8 cellular contexts compared by ENCODE assay signal in genomic region chr2:230658877-230659652, GRCh38. TPM values are rescaled to one million over a fixed set of nuclear protein-coding genes. Genes with fewer than 3 reads are reported as not detected.
DNase-seq lines count a peak whose midpoint lies in the region; ATAC-seq and TF ChIP-seq lines count a peak whose summit lies in the region.

No MANE protein-coding gene starts in this region.

- no peaks in the 10 kb centered on the region for H3K36me3 Mint-ChIP-seq in CD4-positive, alpha-beta T cell (ENCODE audit: low read depth)
- H3K36me3 Mint-ChIP-seq in stimulated activated effector memory CD8-positive, alpha-beta T cell treated with anti-CD3 and anti-CD28 coated beads, Interleukin-12 subunit alpha, Interleukin-12 subunit beta, amount 100 ng/mL, for 72 hours, result peaks cover 25% of the 10 kb centered on the region

- peak overlapping the region; percentile 90 for H3K27ac Mint-ChIP-seq in CD4-positive, alpha-beta T cell
- H3K27ac Mint-ChIP-seq in stimulated activated effector memory CD8-positive, alpha-beta T cell treated with anti-CD3 and anti-CD28 coated beads, Interleukin-12 subunit alpha, Interleukin-12 subunit beta, amount 100 ng/mL, for 72 hours, result peak overlapping the region; percentile 96

- no peaks in the 10 kb centered on the region for H3K27me3 Mint-ChIP-seq in CD4-positive, alpha-beta T cell

- peak; percentile 40 for ATAC-seq in CD4-positive, alpha-beta T cell (ENCODE audit: poor library complexity)
- ATAC-seq in GM21390 (IDR thresholded peaks at IDR 0.05; ENCODE audit: unreplicated experiment), result peak; percentile 55
- peak; percentile 85 for ATAC-seq in stimulated activated effector memory CD8-positive, alpha-beta T cell treated with anti-CD3 and anti-CD28 coated beads, Interleukin-12 subunit alpha, Interleukin-12 subunit beta, amount 100 ng/mL, for 72 hours

- H3K9me2 ChIP-seq in Karpas-422 (replicated peaks; ENCODE audit: insufficient read depth, low read length), result no peaks in the 10 kb centered on the region

- H3K79me2 ChIP-seq in Karpas-422 (ENCODE audit: low read length), result no peaks in the 10 kb centered on the region

- no peak overlapping the region for H2AFZ ChIP-seq in Karpas-422 (ENCODE audit: low read length)

- CTCF ChIA-PET in CD4-positive, alpha-beta T cell (lab: Charles Lee), result no interaction called here

- no peak overlapping the region for H3K4me2 ChIP-seq in Karpas-422 (ENCODE audit: low read depth, low read length, poor library complexity, severe bottlenecking)

- H3K36me3 ChIP-seq in Karpas-422 (ENCODE audit: insufficient read depth, low read length), result no peaks in the 10 kb centered on the region

- peaks cover 92% of the 10 kb centered on the region for H3K4me1 Mint-ChIP-seq in CD4-positive, alpha-beta T cell (ENCODE audit: low read depth)
- H3K4me1 Mint-ChIP-seq in stimulated activated effector memory CD8-positive, alpha-beta T cell treated with anti-CD3 and anti-CD28 coated beads, Interleukin-12 subunit alpha, Interleukin-12 subunit beta, amount 100 ng/mL, for 72 hours, result peaks cover 93% of the 10 kb centered on the region

- H3K9me3 Mint-ChIP-seq in CD4-positive, alpha-beta T cell, result no peaks in the 10 kb centered on the region
- H3K9me3 Mint-ChIP-seq in stimulated activated effector memory CD8-positive, alpha-beta T cell treated with anti-CD3 and anti-CD28 coated beads, Interleukin-12 subunit alpha, Interleukin-12 subunit beta, amount 100 ng/mL, for 72 hours, result no peaks in the 10 kb centered on the region

- H3K9ac ChIP-seq in Karpas-422 (ENCODE audit: low read length), result no peak overlapping the region

- POLR2A ChIA-PET in CD4-positive, alpha-beta T cell (lab: Charles Lee), result interaction anchor here (2.0 to 4.2 kb wide), 3 partner anchors 15 to 54 kb away, joined by 5 to 43 read pairs (median 14); partner anchors contain the start of gene CAB39

- H3K9me3 ChIP-seq in CD4-positive, alpha-beta T cell (ENCODE audit: control insufficient read depth, low read length), result no peaks in the 10 kb centered on the region
- H3K9me3 ChIP-seq in Karpas-422 (ENCODE audit: low read length), result no peaks in the 10 kb centered on the region

- H3K4me3 Mint-ChIP-seq in CD4-positive, alpha-beta T cell, result peak overlapping the region; percentile 65
- H3K4me3 Mint-ChIP-seq in stimulated activated effector memory CD8-positive, alpha-beta T cell treated with anti-CD3 and anti-CD28 coated beads, Interleukin-12 subunit alpha, Interleukin-12 subunit beta, amount 100 ng/mL, for 72 hours, result peak overlapping the region; percentile 76

- H3K4me1 ChIP-seq in Karpas-422 (ENCODE audit: low read length), result peaks cover 8% of the 10 kb centered on the region; the same call in 1 of the 2 replicates

- in situ Hi-C loops in KBM-7 (cut with MboI; ENCODE audit: low pct_unique_long_range_greater_than_20kb, low sequenced_read_pairs), result no loop called here

- H3K4me3 ChIP-seq in Karpas-422 (ENCODE audit: low read length), result no peak overlapping the region

- TF ChIP-seq CTCF in CD4-positive, alpha-beta T cell (IDR thresholded peaks at IDR 0.05), result no peak

- peak in 3 of 10 experiments; percentile 16 to 35 (median 28) for DNase-seq in CD4-positive, alpha-beta T cell
- DNase-seq in KBM-7 (peak; percentile 99), pons (ENCODE audit: low spot score) (no peak), NCI-H69 (lab: John Stamatoyannopoulos, UW) (no peak), Karpas-422 (no peak)
- peak; percentile 54 for DNase-seq in activated naive CD8-positive, alpha-beta T cell treated with anti-CD3 and anti-CD28 coated beads, Interleukin-2, amount 50 U/mL, for 16 hours (ENCODE audit: low read depth, low spot score)
- DNase-seq in stimulated activated effector memory CD8-positive, alpha-beta T cell treated with anti-CD3 and anti-CD28 coated beads, Interleukin-12 subunit alpha, Interleukin-12 subunit beta, amount 100 ng/mL, for 72 hours (ENCODE audit: low spot score in 2 of 2), result peak; percentile 49 to 88

- no peak overlapping the region for H3K27ac ChIP-seq in CD4-positive, alpha-beta T cell (ENCODE audit: low read depth, low read length)
- H3K27ac ChIP-seq in Karpas-422 (ENCODE audit: low read length), result no peak overlapping the region

- intact Hi-C loops in CD4-positive, alpha-beta T cell (cut with DNase I, micrococcal nuclease), result no loop called here

- H3K27me3 ChIP-seq in CD4-positive, alpha-beta T cell (ENCODE audit: control insufficient read depth, insufficient read depth, low read length), result no peaks in the 10 kb centered on the region
- no peaks in the 10 kb centered on the region for H3K27me3 ChIP-seq in Karpas-422 (ENCODE audit: low read length)

- H4K20me1 ChIP-seq in Karpas-422 (ENCODE audit: insufficient read depth, low read depth, low read length), result no peaks in the 10 kb centered on the region

RNA-seq across cellular contexts. Expression of gene CAB39, which starts 53.6 kb away (rescaled TPM):
- 10 to 100 TPM; 44.8 to 45.3 TPM for total RNA-seq in CD4-positive, alpha-beta T cell
- 45.5 and 89.3 TPM in 2 replicates for total RNA-seq in Karpas-422 (2014; rRNA removed; shearing (Covaris generic); ENCODE audit: low replicate concordance)

Comparison
In these comparisons a context has a peak if more than half of its experiments do, and no peak if none do; other contexts are left out.
1. DNase-seq: peak in KBM-7 (single experiment), activated naive CD8-positive, alpha-beta T cell treated with anti-CD3 and anti-CD28 coated beads, Interleukin-2, amount 50 U/mL, for 16 hours (single experiment) and stimulated activated effector memory CD8-positive, alpha-beta T cell treated with anti-CD3 and anti-CD28 coated beads, Interleukin-12 subunit alpha, Interleukin-12 subunit beta, amount 100 ng/mL, for 72 hours (2 of 2); none in pons (single experiment), NCI-H69 (single experiment) and Karpas-422 (single experiment).
2. Peak in every context shown above with its lines, with median percentiles within 50 percentile points of each other: ATAC-seq.